In the genomic region with DNA sequence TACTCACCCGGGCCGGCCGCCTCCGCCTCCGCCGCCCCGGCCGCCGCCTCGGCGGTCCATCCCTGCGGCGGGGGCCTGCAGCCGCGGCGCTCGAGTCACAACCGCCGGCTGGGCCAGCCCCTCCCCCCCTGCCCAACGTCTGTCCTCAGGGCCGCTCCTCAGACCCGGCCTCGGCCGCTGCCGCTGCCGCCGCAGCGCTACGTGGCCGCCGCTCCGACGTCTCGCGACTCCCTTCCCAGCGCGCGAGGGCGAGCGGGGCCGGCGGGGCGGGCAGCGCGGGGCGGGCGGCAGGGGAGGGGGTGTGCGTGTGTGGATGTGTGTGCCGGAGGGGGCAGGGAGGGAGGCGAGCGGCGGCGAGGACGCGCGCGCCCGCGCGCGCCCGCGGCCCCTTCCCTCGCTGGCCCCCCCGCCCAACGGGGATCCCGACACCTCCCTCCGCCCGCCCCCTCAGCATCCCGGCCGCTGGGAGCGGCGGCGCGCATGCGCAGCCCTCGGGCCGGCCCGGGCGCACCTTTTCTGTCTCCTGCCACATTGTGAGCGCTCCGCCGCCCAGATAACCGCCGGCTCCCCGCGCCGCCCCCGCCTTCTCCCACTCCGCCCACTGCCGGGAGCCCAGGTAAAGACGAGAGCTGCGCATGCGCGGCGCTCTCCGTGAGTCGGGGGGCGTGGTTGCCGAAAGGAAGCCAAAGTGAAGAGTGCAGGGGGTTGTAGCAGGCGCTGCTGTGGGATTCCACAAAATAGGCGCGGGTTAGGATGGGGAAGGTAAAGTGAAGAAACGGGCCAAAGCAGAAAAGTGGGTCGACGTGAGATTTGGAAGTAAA, we compare ENCODE assay signal across 8 cellular contexts. TPM values are rescaled to one million over a fixed set of nuclear protein-coding genes. Genes with fewer than 3 reads are reported as not detected.
A peak's percentile ranks its signal among the peaks of the same experiment; 100 is the strongest.
DNase-seq lines count a peak whose midpoint lies in the region; ATAC-seq and TF ChIP-seq lines count a peak whose summit lies in the region.

A gene (minus strand): TSS at position 349 of the 821 bp plus-strand sequence. CDS start 44,525 bp downstream, outside the sequence.

- H3K36me3 ChIP-seq in lung (ENCODE audit: control insufficient read depth in 2 of 2, insufficient read depth in 2 of 2, low read length in 2 of 2), result no peaks in the 10 kb centered on the region

- peaks cover 0 to 3% (median 0%) of the 10 kb centered on the region in 7 donors for H3K9me3 Mint-ChIP-seq in CD14-positive monocyte
- no peaks in the 10 kb centered on the region for H3K9me3 Mint-ChIP-seq in activated CD8-positive, alpha-beta T cell treated with anti-CD3 and anti-CD28 coated beads for 36 hours

- CTCF ChIA-PET in activated CD8-positive, alpha-beta T cell treated with anti-CD3 and anti-CD28 coated beads for 36 hours (lab: Charles Lee), result interaction anchor here (1.2 to 10.2 kb wide), 5 partner anchors 21 to 46 kb away, joined by 3 to 178 read pairs (median 18); no protein-coding TSS in a partner anchor

- WGBS in lung, 2 donors, result 0 to 1% methylated on average over 46 to 105 of the region's 106 CpGs

- DNase-seq in CD14-positive monocyte (ENCODE audit: low spot score), result peak; percentile 80
- peak; percentile 78 to 89 for DNase-seq in HL-60 (ENCODE audit: low read depth in 1 of 2, low spot score in 1 of 2)
- DNase-seq in NCI-H82 treated with DMSO at 0.1 percent for 48 hours (lab: John Stamatoyannopoulos, UW; ENCODE audit: unreplicated experiment), result peak; percentile 90
- DNase-seq in activated CD8-positive, alpha-beta T cell treated with anti-CD3 and anti-CD28 coated beads for 36 hours, result peak; percentile 88
- peak; percentile 99 for DNase-seq in ecto neural progenitor cell (ENCODE audit: low spot score)
- peak; percentile 94 for DNase-seq in lung (ENCODE audit: low spot score)
- peak; percentile 77 to 87 (median 77) for DNase-seq in stimulated activated CD4-positive, alpha-beta T cell treated with anti-CD3 and anti-CD28 coated beads, TNF-alpha, amount 100 ng/mL, for 24 hours (ENCODE audit: low read depth in 3 of 3)

- H3K4me3 ChIP-seq in HL-60 (replicated peaks; ENCODE audit: insufficient read depth, low read length) (peak within 1 kb of the TSS; percentile 82), lung (peak within 1 kb of the TSS; percentile 89)

- intact Hi-C loops in CD14-positive monocyte (cut with micrococcal nuclease), result loop anchor here (5.0 kb wide), 2 partner anchors 35 to 45 kb away; no protein-coding TSS in a partner anchor
- intact Hi-C loops in activated CD8-positive, alpha-beta T cell treated with anti-CD3 and anti-CD28 coated beads for 36 hours (cut with micrococcal nuclease), result loop anchor here (2.0 kb wide), 1 partner anchor 19 kb away; no protein-coding TSS in a partner anchor

- ATAC-seq in GM19397 (IDR thresholded peaks at IDR 0.05; ENCODE audit: unreplicated experiment) (peak; percentile 69), lung (ENCODE audit: insufficient read depth, low FRiP score) (peak; percentile 92)
- peak; percentile 57 for ATAC-seq in activated CD8-positive, alpha-beta T cell treated with anti-CD3 and anti-CD28 coated beads for 36 hours

- peaks cover 0 to 2% (median 0%) of the 10 kb centered on the region in 3 donors for H3K27me3 Mint-ChIP-seq in CD14-positive monocyte (ENCODE audit: low read depth in 3 of 3)
- H3K27me3 Mint-ChIP-seq in activated CD8-positive, alpha-beta T cell treated with anti-CD3 and anti-CD28 coated beads for 36 hours, result no peaks in the 10 kb centered on the region

- no peaks in the 10 kb centered on the region for H3K27me3 ChIP-seq in HL-60 (ENCODE audit: insufficient read depth, poor library complexity, severe bottlenecking)
- no peaks in the 10 kb centered on the region for H3K27me3 ChIP-seq in lung (ENCODE audit: control insufficient read depth, insufficient read depth)

- peaks cover 0 to 5% of the 10 kb centered on the region in 2 donors for H3K36me3 Mint-ChIP-seq in CD14-positive monocyte
- H3K36me3 Mint-ChIP-seq in activated CD8-positive, alpha-beta T cell treated with anti-CD3 and anti-CD28 coated beads for 36 hours (ENCODE audit: low read depth), result no peaks in the 10 kb centered on the region

- TF ChIP-seq CTCF in CD14-positive monocyte (IDR thresholded peaks at IDR 0.05) (no peak), HL-60 (IDR thresholded peaks at IDR 0.05; ENCODE audit: insufficient read depth, low read length) (no peak), lung (IDR thresholded peaks at IDR 0.05; ENCODE audit: control extremely low read depth, extremely low read depth) (no peak)
- no peak for TF ChIP-seq CTCF in activated CD8-positive, alpha-beta T cell treated with anti-CD3 and anti-CD28 coated beads for 36 hours (IDR thresholded peaks at IDR 0.05)

- no peaks in the 10 kb centered on the region for H3K9me3 ChIP-seq in lung (ENCODE audit: control insufficient read depth in 2 of 2, insufficient read depth in 1 of 2, low read length in 1 of 2)

- H3K4me1 Mint-ChIP-seq in CD14-positive monocyte, result peaks cover 45% of the 10 kb centered on the region
- H3K4me1 Mint-ChIP-seq in activated CD8-positive, alpha-beta T cell treated with anti-CD3 and anti-CD28 coated beads for 36 hours (ENCODE audit: low read depth), result peaks cover 58% of the 10 kb centered on the region

- peaks cover 7 to 9% of the 10 kb centered on the region in 2 donors for H3K4me1 ChIP-seq in lung (ENCODE audit: control insufficient read depth in 2 of 2, insufficient read depth in 2 of 2, low read length in 2 of 2)

- POLR2A ChIA-PET in activated CD8-positive, alpha-beta T cell treated with anti-CD3 and anti-CD28 coated beads for 36 hours (lab: Charles Lee), result interaction anchor here (0.6 to 5.6 kb wide), 9 partner anchors 14 to 152 kb away, joined by 3 to 26 read pairs (median 3); a partner anchor contains a TSS

- peak within 1 kb of the TSS; percentile 90 to 99 for H3K4me3 Mint-ChIP-seq in CD14-positive monocyte
- peak within 1 kb of the TSS; percentile 90 for H3K4me3 Mint-ChIP-seq in activated CD8-positive, alpha-beta T cell treated with anti-CD3 and anti-CD28 coated beads for 36 hours

- H3K27ac ChIP-seq in HL-60 (replicated peaks), result peak within 1 kb of the TSS; percentile 88
- peak within 1 kb of the TSS; percentile 94 for H3K27ac ChIP-seq in lung (ENCODE audit: low read depth in 1 of 2, low read length in 1 of 2)

- peak within 1 kb of the TSS; percentile 88 to 96 (median 95) for H3K27ac Mint-ChIP-seq in CD14-positive monocyte
- H3K27ac Mint-ChIP-seq in activated CD8-positive, alpha-beta T cell treated with anti-CD3 and anti-CD28 coated beads for 36 hours, result peak within 1 kb of the TSS; percentile 93

RNA-seq across cellular contexts. Expression of the gene that starts here (rescaled TPM):
- polyA plus RNA-seq in CD14-positive monocyte (10 to 100 TPM; 16.9 to 19.8 TPM), lung (10 to 100 TPM in 1 of 2 donors, 1 to 10 TPM in 1; 6.8 to 37.9 TPM)
- total RNA-seq in activated CD8-positive, alpha-beta T cell treated with anti-CD3 and anti-CD28 coated beads for 36 hours, result 1 to 10 TPM; 6.4 to 6.7 TPM
- 10 to 100 TPM; 37.7 to 48.9 TPM for total RNA-seq in lung

Comparison
In these comparisons a context has a peak if more than half of its experiments do, and no peak if none do; other contexts are left out.
1. Peak in every context shown above with its lines: DNase-seq, ATAC-seq, H3K4me3 ChIP-seq and H3K27ac ChIP-seq.
2. RNA of the gene that starts here (total RNA-seq): 37.7 to 48.9 TPM in lung; 6.4 to 6.7 TPM in activated CD8-positive, alpha-beta T cell treated with anti-CD3 and anti-CD28 coated beads for 36 hours; every median in the first group is over 4 times any median in the second.